Comparison of ENCODE assay signal across 15 cellular contexts in genomic region chr7:69115788-69116187, GRCh38.
"Had no signal": no experiment of that assay in that cellular context is flagged by ENCODE, and none has a peak within 500 bp of the region (broad histone marks: within the 10 kb centered on the region; RNA-seq: fewer than 3 reads in every experiment).

No MANE protein-coding gene starts in this region.

- H3K36me3 ChIP-seq: gastrocnemius medialis, stomach, thoracic aorta, uterus had no signal

- H3K79me2 ChIP-seq: parathyroid adenoma had no signal

- DNase-seq: activated CD4-positive, alpha-beta T cell treated with anti-CD3 and anti-CD28 coated beads, Interleukin-2, amount 50 U/mL, for 4 hours; activated CD4-positive, CD25-positive, alpha-beta regulatory T cell treated with anti-CD3 and anti-CD28 coated beads, Interleukin-2, amount 50 U/mL, for 72 hours; activated CD8-positive, alpha-beta memory T cell treated with anti-CD3 and anti-CD28 coated beads, Interleukin-2, amount 10 ng/mL, durations not matched to agents 7 days and 5 days; activated effector memory CD4-positive, alpha-beta T cell treated with Interleukin-2 at 50 U/mL for 16 hours; activated T-cell treated with anti-CD3 and anti-CD28 coated beads, Interleukin-2, amount 50 U/mL, for 24 hours; amygdala; gastrocnemius medialis; stimulated activated CD4-positive, alpha-beta T cell treated with anti-CD3 and anti-CD28 coated beads, Interleukin-4, amount 100 ng/mL, for 4 hours; stomach; uterus had no signal

- H3K4me3 Mint-ChIP-seq: activated CD8-positive, alpha-beta memory T cell treated with anti-CD3 and anti-CD28 coated beads, Interleukin-2, amount 10 ng/mL, durations not matched to agents 7 days and 5 days; activated naive CD8-positive, alpha-beta T cell; activated T-cell treated with anti-CD3 and anti-CD28 coated beads, Interleukin-2, amount 50 U/mL, for 24 hours; mesothelial cell of epicardium; neural crest cell had no signal

- H3K36me3 Mint-ChIP-seq: activated CD8-positive, alpha-beta memory T cell treated with anti-CD3 and anti-CD28 coated beads, Interleukin-2, amount 10 ng/mL, durations not matched to agents 7 days and 5 days; activated naive CD8-positive, alpha-beta T cell; mesothelial cell of epicardium had no signal

- H3K9ac ChIP-seq: parathyroid adenoma had no signal

- H2AFZ ChIP-seq: parathyroid adenoma had no signal

- H3K4me1 Mint-ChIP-seq: activated CD8-positive, alpha-beta memory T cell treated with anti-CD3 and anti-CD28 coated beads, Interleukin-2, amount 10 ng/mL, durations not matched to agents 7 days and 5 days had no signal

- H3K27me3 Mint-ChIP-seq: activated CD8-positive, alpha-beta memory T cell treated with anti-CD3 and anti-CD28 coated beads, Interleukin-2, amount 10 ng/mL, durations not matched to agents 7 days and 5 days; activated naive CD8-positive, alpha-beta T cell; activated T-cell treated with anti-CD3 and anti-CD28 coated beads, Interleukin-2, amount 50 U/mL, for 24 hours had no signal

- H3K4me3 ChIP-seq: gastrocnemius medialis, stomach, thoracic aorta, uterus had no signal

- H3K27ac ChIP-seq: gastrocnemius medialis, parathyroid adenoma, stomach, thoracic aorta, uterus had no signal

- ATAC-seq: activated CD8-positive, alpha-beta memory T cell treated with anti-CD3 and anti-CD28 coated beads, Interleukin-2, amount 10 ng/mL, durations not matched to agents 7 days and 5 days; gastrocnemius medialis had no signal

- H3K27ac Mint-ChIP-seq: activated CD8-positive, alpha-beta memory T cell treated with anti-CD3 and anti-CD28 coated beads, Interleukin-2, amount 10 ng/mL, durations not matched to agents 7 days and 5 days; activated naive CD8-positive, alpha-beta T cell; activated T-cell treated with anti-CD3 and anti-CD28 coated beads, Interleukin-2, amount 50 U/mL, for 24 hours; mesothelial cell of epicardium had no signal

- H3K27me3 ChIP-seq: gastrocnemius medialis, stomach, uterus had no signal

- H3K9me3 Mint-ChIP-seq: neural crest cell had no signal

- H3K4me1 ChIP-seq: gastrocnemius medialis, parathyroid adenoma, stomach, uterus had no signal

- H3K9me3 ChIP-seq: gastrocnemius medialis, thoracic aorta, uterus had no signal
